In genomic region chr6:68697394-68697793, GRCh38 we compare ENCODE assay signal across 30 cellular contexts.
"Had no signal": no experiment of that assay in that cellular context is flagged by ENCODE, and none has a peak within 500 bp of the region (broad histone marks: within the 10 kb centered on the region; RNA-seq: fewer than 3 reads in every experiment).

No MANE protein-coding gene starts in this region.

- H3K36me3 ChIP-seq: ascending aorta, cardiac muscle cell, WERI-Rb-1 had no signal

- H3K27me3 ChIP-seq: ascending aorta, cardiac muscle cell had no signal

- H3K9me3 ChIP-seq: ascending aorta had no signal

- H3K4me3 ChIP-seq: ascending aorta, cardiac muscle cell had no signal

- DNase-seq: activated CD4-positive, alpha-beta memory T cell treated with anti-CD3 and anti-CD28 coated beads, Interleukin-2, amount 10 ng/mL, durations not matched to agents 7 days and 5 days; activated CD4-positive, alpha-beta T cell treated with anti-CD3 and anti-CD28 coated beads for 1 hour; activated CD4-positive, alpha-beta T cell treated with anti-CD3 and anti-CD28 coated beads for 36 hours; activated CD4-positive, alpha-beta T cell treated with anti-CD3 and anti-CD28 coated beads for 48 hours; activated CD4-positive, alpha-beta T cell treated with anti-CD3 and anti-CD28 coated beads, Interleukin-2, amount 10 ng/mL, durations not matched to agents 7 days and 5 days; activated CD4-positive, alpha-beta T cell treated with anti-CD3 and anti-CD28 coated beads, Interleukin-2, amount 50 U/mL, for 48 hours; activated CD4-positive, CD25-positive, alpha-beta regulatory T cell; activated CD8-positive, alpha-beta memory T cell treated with anti-CD3 and anti-CD28 coated beads for 24 hours; activated CD8-positive, alpha-beta memory T cell treated with anti-CD3 and anti-CD28 coated beads, Interleukin-2, amount 10 ng/mL, durations not matched to agents 7 days and 5 days; activated CD8-positive, alpha-beta memory T cell treated with anti-CD3 and anti-CD28 coated beads, Interleukin-2, amount 50 U/mL, for 48 hours; activated CD8-positive, alpha-beta T cell treated with anti-CD3 and anti-CD28 coated beads, Interleukin-2, amount 10 ng/mL, durations not matched to agents 7 days and 5 days; activated effector memory CD4-positive, alpha-beta T cell treated with Interleukin-2 at 50 U/mL for 16 hours; activated gamma-delta T cell; activated naive CD4-positive, alpha-beta T cell treated with anti-CD3 and anti-CD28 coated beads, Interleukin-2, amount 10 ng/mL, durations not matched to agents 7 days and 5 days; activated naive CD4-positive, alpha-beta T cell treated with Interleukin-2 at 50 U/mL for 16 hours; activated naive CD8-positive, alpha-beta T cell treated with anti-CD3 and anti-CD28 coated beads, Interleukin-2, amount 10 ng/mL, durations not matched to agents 7 days and 5 days; activated naive CD8-positive, alpha-beta T cell treated with anti-CD3 and anti-CD28 coated beads, Interleukin-2, amount 50 U/mL, for 24 hours; activated T-cell treated with anti-CD3 and anti-CD28 coated beads, Interleukin-2, amount 50 U/mL, for 24 hours; activated T-cell treated with anti-CD3 and anti-CD28 coated beads, Interleukin-2, amount 50 U/mL, for 48 hours; amygdala; anterior cingulate cortex; caudate nucleus; cerebellar nuclear complex; T-helper 2 cell; T-helper 9 cell; WERI-Rb-1 had no signal

- H3K27ac ChIP-seq: ascending aorta, cardiac muscle cell, WERI-Rb-1 had no signal

- H3K4me1 ChIP-seq: ascending aorta had no signal

- ATAC-seq: activated CD4-positive, alpha-beta T cell treated with anti-CD3 and anti-CD28 coated beads for 36 hours; activated CD4-positive, CD25-positive, alpha-beta regulatory T cell treated with anti-CD3 and anti-CD28 coated beads, Interleukin-2, amount 50 U/mL, for 24 hours; activated CD8-positive, alpha-beta memory T cell treated with anti-CD3 and anti-CD28 coated beads, Interleukin-2, amount 10 ng/mL, durations not matched to agents 7 days and 5 days; activated CD8-positive, alpha-beta T cell treated with anti-CD3 and anti-CD28 coated beads, Interleukin-2, amount 10 ng/mL, durations not matched to agents 7 days and 5 days; activated naive CD8-positive, alpha-beta T cell treated with anti-CD3 and anti-CD28 coated beads, Interleukin-2, amount 50 U/mL, for 24 hours; WTC11 had no signal
